Comparison of ENCODE assay signal across 23 cellular contexts in genomic region chr12:130263025-130263424, GRCh38.
"Had no signal": no experiment of that assay in that cellular context is flagged by ENCODE, and none has a peak within 500 bp of the region (broad histone marks: within the 10 kb centered on the region; RNA-seq: fewer than 3 reads in every experiment).

No MANE protein-coding gene starts in this region.

- DNase-seq: colonic mucosa; cortex of kidney; effector CD8-positive, alpha-beta T cell; effector memory CD8-positive, alpha-beta T cell; erythroblast; esophagus squamous epithelium; foreskin fibroblast; foreskin melanocyte; gastrocnemius medialis; glutamatergic neuron; heart right ventricle; hippocampal formation; left cardiac atrium; left lung; left ventricle myocardium superior; lower lobe of right lung; mesenchymal stem cell; mucosa of descending colon had no signal

- H3K4me3 ChIP-seq: colonic mucosa, esophagus squamous epithelium, gastrocnemius medialis, heart right ventricle, left lung, lower lobe of right lung, mucosa of descending colon had no signal

- H3K36me3 ChIP-seq: colonic mucosa, esophagus squamous epithelium, gastrocnemius medialis, heart right ventricle, left lung, lower lobe of right lung had no signal

- H3K27ac ChIP-seq: colonic mucosa, epithelial cell of prostate, esophagus squamous epithelium, gastrocnemius medialis, heart right ventricle, left lung, lower lobe of right lung had no signal

- H3K27me3 ChIP-seq: colonic mucosa, gastrocnemius medialis had no signal

- H3K4me1 ChIP-seq: colonic mucosa, esophagus squamous epithelium, gastrocnemius medialis, heart right ventricle, left lung, lower lobe of right lung had no signal

- FAIRE-seq: endometrium, islet of Langerhans, keratinocyte had no signal

- H3K9me3 ChIP-seq: colonic mucosa, esophagus squamous epithelium, gastrocnemius medialis, heart right ventricle, left lung, lower lobe of right lung, mucosa of descending colon had no signal

- ATAC-seq: effector memory CD8-positive, alpha-beta T cell; esophagus mucosa; gastrocnemius medialis; heart right ventricle; left cardiac atrium; left lung; left ventricle myocardium superior; lower lobe of right lung; mucosa of descending colon had no signal
